ENCODE assay signal across 1 cellular context in genomic region chr3:47961815-47962606, GRCh38.
TF ChIP-seq lines count a peak whose summit lies in the region.

No MANE protein-coding gene starts in this region.

TF ChIP-seq in HCT116, 20 proteins besides CTCF, POLR2A, EP300 and RAD21 (continued from another document):
- TF ChIP-seq REST (IDR thresholded peaks at IDR 0.05; ENCODE audit: low read depth) (no peak), ZNF274 (IDR thresholded peaks at IDR 0.05; ENCODE audit: low read depth, low read length) (no peak), CEBPB (IDR thresholded peaks at IDR 0.05; ENCODE audit: low read depth) (no peak), CBX3 (IDR thresholded peaks at IDR 0.05; ENCODE audit: low read depth) (no peak), EGR1 (IDR thresholded peaks at IDR 0.05; ENCODE audit: low read depth) (no peak), FOSL1 (IDR thresholded peaks at IDR 0.05; ENCODE audit: low read depth) (no peak), TCF7L2 (IDR thresholded peaks at IDR 0.05; ENCODE audit: borderline replicate concordance, extremely low read depth, insufficient read depth, insufficient read length) (no peak), JUND (IDR thresholded peaks at IDR 0.05) (no peak), ZFX (IDR thresholded peaks at IDR 0.05) (no peak)
